8 cellular contexts compared by ENCODE assay signal in genomic region chr1:6052543-6053205, GRCh38. TPM values are rescaled to one million over a fixed set of nuclear protein-coding genes. Genes with fewer than 3 reads are reported as not detected.
A peak's percentile ranks its signal among the peaks of the same experiment; 100 is the strongest.
DNase-seq lines count a peak whose midpoint lies in the region; ATAC-seq and TF ChIP-seq lines count a peak whose summit lies in the region.

No MANE protein-coding gene starts in this region.

- H3K27ac ChIP-seq in SK-N-SH (ENCODE audit: low read depth in 2 of 2, low read length in 1 of 2), result no peak overlapping the region

- 32% methylated on average over 16 of the region's 16 CpGs for WGBS in SK-N-SH (ENCODE audit: low lambda C conversion rate)

- no peaks in the 10 kb centered on the region for H3K9me3 Mint-ChIP-seq in MCF 10A (ENCODE audit: unreplicated experiment)

- H3K9ac ChIP-seq in ES-I3 (ENCODE audit: low read depth, low read length) (peak overlapping the region; percentile 10; the same call in 1 of the 2 replicates), SK-N-SH (no peak overlapping the region)

- H2AFZ ChIP-seq in SK-N-SH (ENCODE audit: low read depth), result no peak overlapping the region

- peaks cover 6% of the 10 kb centered on the region for H3K36me3 Mint-ChIP-seq in MCF 10A (ENCODE audit: insufficient read depth, unreplicated experiment)

- no peaks in the 10 kb centered on the region for H3K79me2 ChIP-seq in SK-N-SH (ENCODE audit: insufficient read depth)

- H3K36me3 ChIP-seq in ES-I3 (ENCODE audit: insufficient read depth, low read length), result no peaks in the 10 kb centered on the region
- no peaks in the 10 kb centered on the region for H3K36me3 ChIP-seq in SK-N-SH (replicated peaks in 1 of 2; ENCODE audit: control insufficient read depth in 1 of 2, insufficient read depth in 2 of 2, low read length in 1 of 2)

- BruUV-seq in MCF 10A (replicated peaks; lab: Mats Ljungman, UMichigan), result no TSS peak

- ATAC-seq in GM18861 (IDR thresholded peaks at IDR 0.05; ENCODE audit: unreplicated experiment) (no peak), GM21381 (IDR thresholded peaks at IDR 0.05; ENCODE audit: unreplicated experiment) (no peak)

- DNase-seq in LoVo (ENCODE audit: low spot score) (peak; percentile 51), SK-N-SH (peak; percentile 86), MCF 10A (ENCODE audit: unreplicated experiment) (peak; percentile 72), iPS-NIHi11 (ENCODE audit: low spot score) (peak; percentile 86)
- DNase-seq in stimulated activated CD4-positive, alpha-beta T cell treated with anti-CD3 and anti-CD28 coated beads, Interleukin-2, amount 100 ng/mL, for 4 hours (ENCODE audit: low read depth), result peak; percentile 12

- H3K9me2 ChIP-seq in SK-N-SH, result no peaks in the 10 kb centered on the region

- no peaks in the 10 kb centered on the region for H3K27me3 Mint-ChIP-seq in MCF 10A (ENCODE audit: insufficient read depth, unreplicated experiment)

- TF ChIP-seq RAD21 in SK-N-SH (IDR thresholded peaks at IDR 0.05; ENCODE audit: low read length), result peak; percentile 94

- no peak overlapping the region for H3K4me3 Mint-ChIP-seq in MCF 10A (ENCODE audit: unreplicated experiment)

- H3K27ac Mint-ChIP-seq in MCF 10A (ENCODE audit: low read depth, unreplicated experiment), result no peak overlapping the region

- no peaks in the 10 kb centered on the region for H3K9me3 ChIP-seq in ES-I3 (ENCODE audit: control insufficient read depth, insufficient read depth, low read length)
- H3K9me3 ChIP-seq in SK-N-SH, result no peaks in the 10 kb centered on the region

- 0 out of 2 replicates have a peak, but pooled peaks cover 4% of the 10 kb centered on the region for H3K4me1 ChIP-seq in ES-I3 (ENCODE audit: insufficient read depth, low read length)
- H3K4me1 ChIP-seq in SK-N-SH (ENCODE audit: control insufficient read depth in 1 of 2, insufficient read depth in 2 of 2, low read depth in 1 of 2, low read length in 1 of 2), result peaks cover 0 to 38% of the 10 kb centered on the region in 2 experiments; a peak in 1 of 4 replicates

- peak; percentile 62 for TF ChIP-seq CTCF in SK-N-SH (IDR thresholded peaks at IDR 0.05)
- TF ChIP-seq CTCF in MCF 10A (IDR thresholded peaks at IDR 0.05; ENCODE audit: unreplicated experiment), result peak; percentile 45

- H3K4me1 Mint-ChIP-seq in MCF 10A (ENCODE audit: insufficient read depth, unreplicated experiment), result peaks cover 10% of the 10 kb centered on the region

- CTCF ChIA-PET in SK-N-SH (lab: Yijun Ruan, JAX) (interaction anchor here (0.6 to 4.2 kb wide), 47 partner anchors 10 to 566 kb away, joined by 3 to 47 read pairs (median 5); no protein-coding TSS in a partner anchor), MCF 10A (lab: Yijun Ruan, JAX) (interaction anchor here (0.6 to 3.2 kb wide), 19 partner anchors 9 to 464 kb away, joined by 3 to 22 read pairs (median 4); no protein-coding TSS in a partner anchor)

- H3F3A ChIP-seq in SK-N-SH (replicated peaks; ENCODE audit: insufficient read depth), result no peaks in the 10 kb centered on the region

- no peak overlapping the region for H3K4me2 ChIP-seq in SK-N-SH

- intact Hi-C loops in MCF 10A (cut with micrococcal nuclease), result loop anchor here (1.0 to 10.0 kb wide), 4 partner anchors 56 to 291 kb away; partner anchors contain the start of gene RNF207

- peaks cover 7% of the 10 kb centered on the region; the same call in 1 of the 2 replicates for H4K20me1 ChIP-seq in SK-N-SH (ENCODE audit: insufficient read depth)

- H3K27me3 ChIP-seq in SK-N-SH (ENCODE audit: insufficient read depth), result no peaks in the 10 kb centered on the region

- peak overlapping the region in 1 of 2 experiments; percentile 36; a peak in 1 of 4 replicates for H3K4me3 ChIP-seq in SK-N-SH (ENCODE audit: low read depth in 2 of 2, low read length in 1 of 2)

- POLR2A ChIA-PET in SK-N-SH (lab: Yijun Ruan, JAX) (interaction anchor here (1.0 to 1.2 kb wide), 3 partner anchors 60 to 135 kb away, joined by 3 read pairs; partner anchors contain the start of gene NPHP4), MCF 10A (lab: Yijun Ruan, JAX) (interaction anchor here (0.6 to 1.3 kb wide), 3 partner anchors 26 to 145 kb away, joined by 3 to 4 read pairs (median 3); no protein-coding TSS in a partner anchor)

- TF ChIP-seq EP300 in SK-N-SH (IDR thresholded peaks at IDR 0.05; ENCODE audit: borderline replicate concordance in 1 of 2, low read depth in 1 of 2, low read length in 1 of 2), result 0 out of 4 replicates have a peak, but pooled peaks of 1 of the 2 experiments have one; percentile 7

TF ChIP-seq in SK-N-SH, 30 proteins besides CTCF, POLR2A, EP300 and RAD21 (continues in another document):
- no peak for TF ChIP-seq IRF3 (IDR thresholded peaks at IDR 0.05; ENCODE audit: low read depth, low read length)
- TF ChIP-seq ZBTB33 (IDR thresholded peaks at IDR 0.05; ENCODE audit: borderline replicate concordance, low read depth), result no peak
- no peak for TF ChIP-seq MEF2A (IDR thresholded peaks at IDR 0.05; ENCODE audit: borderline replicate concordance, low read depth)
- TF ChIP-seq FOXJ3 (CRISPR knock-in tag; IDR thresholded peaks at IDR 0.05), result no peak
- TF ChIP-seq SIN3A (IDR thresholded peaks at IDR 0.05; ENCODE audit: borderline replicate concordance, low read depth, low read length), result peak; percentile 47; the same call in 1 of the 2 replicates
- TF ChIP-seq TAF1 (IDR thresholded peaks at IDR 0.05; ENCODE audit: borderline replicate concordance, low read depth, low read length), result no peak
- no peak for TF ChIP-seq NFIC (IDR thresholded peaks at IDR 0.05; ENCODE audit: borderline replicate concordance)
- no peak for TF ChIP-seq EZH2phosphoT487 (IDR thresholded peaks at IDR 0.05; ENCODE audit: borderline replicate concordance, low read depth)
- TF ChIP-seq, protein P1, sequence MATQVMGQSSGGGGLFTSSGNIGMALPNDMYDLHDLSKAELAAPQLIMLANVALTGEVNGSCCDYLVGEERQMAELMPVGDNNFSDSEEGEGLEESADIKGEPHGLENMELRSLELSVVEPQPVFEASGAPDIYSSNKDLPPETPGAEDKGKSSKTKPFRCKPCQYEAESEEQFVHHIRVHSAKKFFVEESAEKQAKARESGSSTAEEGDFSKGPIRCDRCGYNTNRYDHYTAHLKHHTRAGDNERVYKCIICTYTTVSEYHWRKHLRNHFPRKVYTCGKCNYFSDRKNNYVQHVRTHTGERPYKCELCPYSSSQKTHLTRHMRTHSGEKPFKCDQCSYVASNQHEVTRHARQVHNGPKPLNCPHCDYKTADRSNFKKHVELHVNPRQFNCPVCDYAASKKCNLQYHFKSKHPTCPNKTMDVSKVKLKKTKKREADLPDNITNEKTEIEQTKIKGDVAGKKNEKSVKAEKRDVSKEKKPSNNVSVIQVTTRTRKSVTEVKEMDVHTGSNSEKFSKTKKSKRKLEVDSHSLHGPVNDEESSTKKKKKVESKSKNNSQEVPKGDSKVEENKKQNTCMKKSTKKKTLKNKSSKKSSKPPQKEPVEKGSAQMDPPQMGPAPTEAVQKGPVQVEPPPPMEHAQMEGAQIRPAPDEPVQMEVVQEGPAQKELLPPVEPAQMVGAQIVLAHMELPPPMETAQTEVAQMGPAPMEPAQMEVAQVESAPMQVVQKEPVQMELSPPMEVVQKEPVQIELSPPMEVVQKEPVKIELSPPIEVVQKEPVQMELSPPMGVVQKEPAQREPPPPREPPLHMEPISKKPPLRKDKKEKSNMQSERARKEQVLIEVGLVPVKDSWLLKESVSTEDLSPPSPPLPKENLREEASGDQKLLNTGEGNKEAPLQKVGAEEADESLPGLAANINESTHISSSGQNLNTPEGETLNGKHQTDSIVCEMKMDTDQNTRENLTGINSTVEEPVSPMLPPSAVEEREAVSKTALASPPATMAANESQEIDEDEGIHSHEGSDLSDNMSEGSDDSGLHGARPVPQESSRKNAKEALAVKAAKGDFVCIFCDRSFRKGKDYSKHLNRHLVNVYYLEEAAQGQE (IDR thresholded peaks at IDR 0.05; ENCODE audit: low read depth, low read length), result peak; percentile 99
- no peak for TF ChIP-seq FOSL2 (IDR thresholded peaks at IDR 0.05; ENCODE audit: borderline replicate concordance, low read depth)
- peak; percentile 34 for TF ChIP-seq CHD2 (IDR thresholded peaks at IDR 0.05; ENCODE audit: low read length, partially characterized antibody)
- TF ChIP-seq SMC3 (IDR thresholded peaks at IDR 0.05; ENCODE audit: low read depth, low read length), result peak; percentile 73
- TF ChIP-seq TCF12 (IDR thresholded peaks at IDR 0.05), result no peak
- no peak for TF ChIP-seq ELF1 (IDR thresholded peaks at IDR 0.05)
- TF ChIP-seq YY1 (IDR thresholded peaks at IDR 0.05; ENCODE audit: low read depth), result no peak
- TF ChIP-seq MXI1 (IDR thresholded peaks at IDR 0.05; ENCODE audit: low read depth, low read length), result peak; percentile 73
- no peak for TF ChIP-seq RXRA (IDR thresholded peaks at IDR 0.05; ENCODE audit: borderline replicate concordance, low read depth)
- TF ChIP-seq NRF1 (IDR thresholded peaks at IDR 0.05; ENCODE audit: low read depth, low read length), result no peak

RNA-seq across cellular contexts. Expression of gene KCNAB2, which starts 7.0 kb away (rescaled TPM):
- 6.1 and 7.6 TPM in 2 replicates for polyA plus RNA-seq in SK-N-SH (2012; rRNA removed)
- 3.3 and 4.6 TPM in 2 replicates for polyA plus RNA-seq in SK-N-SH (2012; cell fraction: cytosol; rRNA removed)
- 12.2 and 13.1 TPM in 2 replicates for polyA plus RNA-seq in SK-N-SH (2012; cell fraction: nucleus; rRNA removed)
- total RNA-seq in MCF 10A (2022), result 11.8 and 13.3 TPM in 2 replicates

Comparison
In these comparisons a context has a peak if more than half of its experiments do, and no peak if none do; other contexts are left out.
1. DNase-seq: peak in every context shown above with its lines; median percentile 86 in SK-N-SH; 86 in iPS-NIHi11; 72 in MCF 10A; 51 in LoVo; 12 in stimulated activated CD4-positive, alpha-beta T cell treated with anti-CD3 and anti-CD28 coated beads, Interleukin-2, amount 100 ng/mL, for 4 hours.